16 cellular contexts compared by ENCODE assay signal in the genomic region with DNA sequence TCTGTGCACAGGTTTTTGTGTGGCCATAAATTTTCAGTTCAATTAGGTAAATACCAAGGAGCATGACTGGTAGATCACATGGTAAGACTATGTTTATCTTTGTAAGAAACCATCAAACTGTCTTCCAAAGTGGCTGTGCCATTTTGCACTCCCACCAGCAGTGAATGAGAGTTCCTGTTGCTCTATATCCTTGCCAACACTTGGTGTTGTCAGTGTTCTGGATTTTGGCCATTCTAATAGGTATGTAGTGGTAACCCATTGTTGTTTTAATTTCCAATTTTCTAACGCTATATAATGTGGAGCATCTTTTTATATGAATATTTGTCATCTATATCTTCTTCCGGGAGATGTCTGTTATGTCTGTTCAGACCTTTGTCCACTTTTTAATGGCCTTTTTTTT. TPM values are rescaled to one million over a fixed set of nuclear protein-coding genes. Genes with fewer than 3 reads are reported as not detected.
DNase-seq lines count a peak whose midpoint lies in the region; ATAC-seq lines count a peak whose summit lies in the region.
"Had no signal": no experiment of that assay in that cellular context is flagged by ENCODE, and none has a peak within 500 bp of the region (broad histone marks: within the 10 kb centered on the region; RNA-seq: fewer than 3 reads in every experiment).

No MANE protein-coding gene starts in this region.

- H3K9me3 ChIP-seq in CD4-positive, CD25-positive, alpha-beta regulatory T cell (ENCODE audit: control insufficient read depth in 2 of 2, low read length in 2 of 2) = no peaks in the 10 kb centered on the region
- H3K9me3 ChIP-seq: A549 had no signal

- H3K36me3 Mint-ChIP-seq in CD4-positive, CD25-positive, alpha-beta regulatory T cell = peaks cover 14% of the 10 kb centered on the region
- H3K36me3 Mint-ChIP-seq in central memory CD8-positive, alpha-beta T cell (ENCODE audit: insufficient read depth) = no peaks in the 10 kb centered on the region
- H3K36me3 Mint-ChIP-seq: CD4-positive, alpha-beta memory T cell had no signal

- H3K36me3 ChIP-seq in CD4-positive, CD25-positive, alpha-beta regulatory T cell (ENCODE audit: control insufficient read depth, insufficient read depth, low read length) = no peaks in the 10 kb centered on the region
- H3K36me3 ChIP-seq: BLaER1 treated with 17β-estradiol and CSF1 and Interleukin-3, amounts not matched to agents 10 nM and 100 nM had no signal

- H3K4me3 Mint-ChIP-seq in CD4-positive, CD25-positive, alpha-beta regulatory T cell = no peak overlapping the region
- no peak overlapping the region for H3K4me3 Mint-ChIP-seq in central memory CD8-positive, alpha-beta T cell
- H3K4me3 Mint-ChIP-seq: B cell; CD4-positive, alpha-beta memory T cell; CD8-positive, alpha-beta memory T cell had no signal

- peak overlapping the region; percentile 9 to 69 (median 10) for H3K27ac Mint-ChIP-seq in CD4-positive, CD25-positive, alpha-beta regulatory T cell
- peak overlapping the region; percentile 9 for H3K27ac Mint-ChIP-seq in central memory CD8-positive, alpha-beta T cell (ENCODE audit: low read depth)
- H3K27ac Mint-ChIP-seq: B cell had no signal

- H3K9me3 Mint-ChIP-seq in CD4-positive, CD25-positive, alpha-beta regulatory T cell = peaks cover 0 to 4% (median 0%) of the 10 kb centered on the region in 7 donors
- no peaks in the 10 kb centered on the region for H3K9me3 Mint-ChIP-seq in central memory CD8-positive, alpha-beta T cell

- DNase-seq in NCI-H2171 treated with DMSO at 0.1 percent for 48 hours (lab: John Stamatoyannopoulos, UW) = peak; percentile 39
- no peak for DNase-seq in NCI-H2171 (lab: John Stamatoyannopoulos, UW)
- no peak for DNase-seq in CD4-positive, CD25-positive, alpha-beta regulatory T cell
- DNase-seq in central memory CD8-positive, alpha-beta T cell (ENCODE audit: low spot score in 2 of 2) = no peak
- DNase-seq: AML-193; CD4-positive, alpha-beta memory T cell; CD8-positive, alpha-beta memory T cell; COR-L47; DMS79 treated with DMSO at 0.1 percent for 48 hours; GF-D8 had no signal

- H3K27me3 Mint-ChIP-seq in CD4-positive, CD25-positive, alpha-beta regulatory T cell = no peaks in the 10 kb centered on the region
- H3K27me3 Mint-ChIP-seq in central memory CD8-positive, alpha-beta T cell = no peaks in the 10 kb centered on the region
- H3K27me3 Mint-ChIP-seq: B cell; CD4-positive, alpha-beta memory T cell; CD8-positive, alpha-beta memory T cell had no signal

- no peak for ATAC-seq in CD4-positive, CD25-positive, alpha-beta regulatory T cell (ENCODE audit: low read depth in 2 of 2)
- ATAC-seq in central memory CD8-positive, alpha-beta T cell (replicated peaks; ENCODE audit: extremely low read depth, poor library complexity, severe bottlenecking) = no peak
- no peak for ATAC-seq in GM21515 (IDR thresholded peaks at IDR 0.05; ENCODE audit: unreplicated experiment)
- ATAC-seq: A549 had no signal

- peaks cover 8 to 65% (median 23%) of the 10 kb centered on the region in 4 donors for H3K4me1 Mint-ChIP-seq in CD4-positive, CD25-positive, alpha-beta regulatory T cell
- H3K4me1 Mint-ChIP-seq in central memory CD8-positive, alpha-beta T cell = peaks cover 18% of the 10 kb centered on the region

- no peak overlapping the region for H3K4me3 ChIP-seq in CD4-positive, CD25-positive, alpha-beta regulatory T cell (ENCODE audit: low read depth, low read length)
- H3K4me3 ChIP-seq: A549; BLaER1 treated with 17β-estradiol and CSF1 and Interleukin-3, amounts not matched to agents 10 nM and 100 nM had no signal

- no peaks in the 10 kb centered on the region for H3K27me3 ChIP-seq in CD4-positive, CD25-positive, alpha-beta regulatory T cell (ENCODE audit: control insufficient read depth, insufficient read depth, low read length)
- H3K27me3 ChIP-seq: BLaER1 treated with 17β-estradiol and CSF1 and Interleukin-3, amounts not matched to agents 10 nM and 100 nM had no signal

- no peak overlapping the region for H3K27ac ChIP-seq in CD4-positive, CD25-positive, alpha-beta regulatory T cell (ENCODE audit: insufficient read depth, low read length, poor library complexity, severe bottlenecking)
- H3K27ac ChIP-seq: 22Rv1; A549; BLaER1 treated with 17β-estradiol and CSF1 and Interleukin-3, amounts not matched to agents 10 nM and 100 nM; C4-2B had no signal

- peaks cover 19% of the 10 kb centered on the region for H3K4me1 ChIP-seq in CD4-positive, CD25-positive, alpha-beta regulatory T cell (ENCODE audit: control insufficient read depth, insufficient read depth, low read length, poor library complexity, severe bottlenecking)
- H3K4me1 ChIP-seq: A549 had no signal

RNA-seq across cellular contexts. Expression of gene MED4, which starts 51.7 kb away (rescaled TPM):
- 69.1 TPM for total RNA-seq in CD4-positive, CD25-positive, alpha-beta regulatory T cell
- polyA plus RNA-seq in CD4-positive, CD25-positive, alpha-beta regulatory T cell = 100 to 1,000 TPM in 1 of 4 donors, 10 to 100 TPM in 3; 83.6 to 129 (median 97.8) TPM
